In genomic region chr1:245583575-245584330, GRCh38 we compare ENCODE assay signal across 23 cellular contexts.
A peak's percentile ranks its signal among the peaks of the same experiment; 100 is the strongest.
DNase-seq lines count a peak whose midpoint lies in the region; ATAC-seq, FAIRE-seq and TF ChIP-seq lines count a peak whose summit lies in the region.
"Had no signal": no experiment of that assay in that cellular context is flagged by ENCODE, and none has a peak within 500 bp of the region (broad histone marks: within the 10 kb centered on the region; RNA-seq: fewer than 3 reads in every experiment).

No MANE protein-coding gene starts in this region.

- no peak overlapping the region for H4K8ac ChIP-seq in mesenchymal stem cell (ENCODE audit: low read length)

- FAIRE-seq in bronchial epithelial cell (lab: Jason Lieb, UNC): no peak
- FAIRE-seq: H1, keratinocyte had no signal

- H3K36me3 ChIP-seq in bronchial epithelial cell (ENCODE audit: control insufficient read depth, insufficient read depth, low read length) (no peaks in the 10 kb centered on the region), mesenchymal stem cell (ENCODE audit: control insufficient read depth in 1 of 2, insufficient read depth in 2 of 2, low read depth in 1 of 2, low read length in 2 of 2) (no peaks in the 10 kb centered on the region), Karpas-422 (ENCODE audit: insufficient read depth, low read length) (no peaks in the 10 kb centered on the region)
- H3K36me3 ChIP-seq: neutrophil, stomach had no signal

- H3K27me3 ChIP-seq in bronchial epithelial cell (ENCODE audit: control insufficient read depth, insufficient read depth, low read length) (no peaks in the 10 kb centered on the region), mesenchymal stem cell (ENCODE audit: control insufficient read depth in 1 of 2, insufficient read depth in 1 of 2, low read length in 2 of 2) (peaks cover 21 to 34% of the 10 kb centered on the region in 2 experiments), Karpas-422 (ENCODE audit: low read length) (no peaks in the 10 kb centered on the region)
- H3K27me3 ChIP-seq: stomach had no signal

- no peak overlapping the region for H2BK5ac ChIP-seq in mesenchymal stem cell (ENCODE audit: low read depth, low read length, poor library complexity, severe bottlenecking)

- DNase-seq in NCI-H2107 (lab: John Stamatoyannopoulos, UW) (peak; percentile 44), NCI-H2107 treated with DMSO at 0.1 percent for 48 hours (lab: John Stamatoyannopoulos, UW; ENCODE audit: unreplicated experiment) (no peak), NCI-H1092 treated with DMSO at 0.1 percent for 48 hours (lab: John Stamatoyannopoulos, UW) (peak; percentile 72), bronchial epithelial cell (ENCODE audit: low read depth) (peak; percentile 40), mesenchymal stem cell (peak; percentile 41), Karpas-422 (no peak), hepatic stellate cell (ENCODE audit: low spot score) (no peak)
- DNase-seq: 8988T; activated CD4-positive, alpha-beta T cell treated with anti-CD3 and anti-CD28 coated beads, Interleukin-2, amount 50 U/mL, for 1 hour; activated naive CD4-positive, alpha-beta T cell treated with Interleukin-2 at 50 U/mL for 16 hours; DMS153; Kasumi-1; NCI-H146; NCI-H526 treated with DMSO at 0.1 percent for 48 hours; stimulated activated CD4-positive, alpha-beta T cell treated with anti-CD3 and anti-CD28 coated beads, Interleukin-2, amount 100 ng/mL, for 24 hours; stomach; SW 1271 had no signal

- no peaks in the 10 kb centered on the region for H3K79me1 ChIP-seq in mesenchymal stem cell (replicated peaks; ENCODE audit: low read length, poor library complexity, severe bottlenecking)

- H2BK15ac ChIP-seq in mesenchymal stem cell (ENCODE audit: low read depth, poor library complexity, severe bottlenecking): no peak overlapping the region

- peaks cover 11% of the 10 kb centered on the region for H3K4me1 ChIP-seq in mesenchymal stem cell (ENCODE audit: control insufficient read depth, insufficient read depth, low read depth, low read length)
- H3K4me1 ChIP-seq in Karpas-422 (ENCODE audit: low read length): peaks cover 4% of the 10 kb centered on the region

- H2AFZ ChIP-seq in mesenchymal stem cell (ENCODE audit: low read depth, low read length) (no peak overlapping the region), Karpas-422 (ENCODE audit: low read length) (no peak overlapping the region)

- 78% methylated on average over 14 of the region's 15 CpGs for WGBS in mesenchymal stem cell

- no peak overlapping the region for H3K14ac ChIP-seq in mesenchymal stem cell (ENCODE audit: low read length in 2 of 2)

- H3K23ac ChIP-seq in mesenchymal stem cell (ENCODE audit: low read length in 2 of 2): no peak overlapping the region

- H2AK5ac ChIP-seq in mesenchymal stem cell (ENCODE audit: low read length, severe bottlenecking): no peak overlapping the region

- peak overlapping the region in 1 of 2 experiments; percentile 30 for H3K18ac ChIP-seq in mesenchymal stem cell (ENCODE audit: low read depth in 1 of 2, low read length in 2 of 2)

- H3K4me2 ChIP-seq in mesenchymal stem cell (ENCODE audit: low read length, poor library complexity, severe bottlenecking): no peak overlapping the region
- H3K4me2 ChIP-seq in Karpas-422 (ENCODE audit: low read depth, low read length, poor library complexity, severe bottlenecking): no peak overlapping the region

- H3K27ac ChIP-seq in mesenchymal stem cell (ENCODE audit: low read length, poor library complexity, severe bottlenecking) (no peak overlapping the region), Karpas-422 (ENCODE audit: low read length) (no peak overlapping the region)
- H3K27ac ChIP-seq: dorsolateral prefrontal cortex, neutrophil, stomach had no signal

- peak overlapping the region in 1 of 2 experiments; percentile 49 for H2BK12ac ChIP-seq in mesenchymal stem cell (ENCODE audit: low read length in 2 of 2)

- H4K20me1 ChIP-seq in Karpas-422 (ENCODE audit: insufficient read depth, low read depth, low read length): no peaks in the 10 kb centered on the region

- H3K9me2 ChIP-seq in Karpas-422 (replicated peaks; ENCODE audit: insufficient read depth, low read length): no peaks in the 10 kb centered on the region

- H3K79me2 ChIP-seq in Karpas-422 (ENCODE audit: low read length): no peaks in the 10 kb centered on the region

- peak overlapping the region; percentile 15 for H3K9ac ChIP-seq in mesenchymal stem cell (ENCODE audit: low read length)
- no peak overlapping the region for H3K9ac ChIP-seq in Karpas-422 (ENCODE audit: low read length)

- H3K4me3 ChIP-seq in bronchial epithelial cell (ENCODE audit: low read depth, low read length): no peak overlapping the region
- H3K4me3 ChIP-seq in mesenchymal stem cell (ENCODE audit: insufficient read depth in 1 of 2, low read depth in 1 of 2, low read length in 2 of 2): peak overlapping the region in 1 of 2 experiments; percentile 23
- H3K4me3 ChIP-seq in Karpas-422 (ENCODE audit: low read length): no peak overlapping the region
- H3K4me3 ChIP-seq: stomach had no signal

- H2BK120ac ChIP-seq in mesenchymal stem cell (ENCODE audit: low read depth, low read length): no peak overlapping the region

- no peak overlapping the region for H3K4ac ChIP-seq in mesenchymal stem cell (ENCODE audit: low read depth in 1 of 2, low read length in 2 of 2)

- TF ChIP-seq CTCF in bronchial epithelial cell (IDR thresholded peaks at IDR 0.05; ENCODE audit: insufficient read depth, low read length, severe bottlenecking): no peak

- no peak for ATAC-seq in GM21447 (IDR thresholded peaks at IDR 0.05; ENCODE audit: unreplicated experiment)
- ATAC-seq: Panc1 had no signal

- no peaks in the 10 kb centered on the region for H3K9me3 ChIP-seq in mesenchymal stem cell (ENCODE audit: control insufficient read depth, low read length)
- H3K9me3 ChIP-seq in Karpas-422 (ENCODE audit: low read length): no peaks in the 10 kb centered on the region
- H3K9me3 ChIP-seq: neutrophil, stomach had no signal

- peak overlapping the region; percentile 11 for H4K91ac ChIP-seq in mesenchymal stem cell (ENCODE audit: low read length)

Comparison
In these comparisons a context has a peak if more than half of its experiments do, and no peak if none do; other contexts are left out.
1. DNase-seq: peak in NCI-H2107 (single experiment), NCI-H1092 treated with DMSO at 0.1 percent for 48 hours (single experiment), bronchial epithelial cell (single experiment) and mesenchymal stem cell (single experiment); none in NCI-H2107 treated with DMSO at 0.1 percent for 48 hours (single experiment), Karpas-422 (single experiment) and hepatic stellate cell (single experiment).